ENCODE assay signal across 9 cellular contexts in genomic region chr2:197011777-197012641, GRCh38.
DNase-seq lines count a peak whose midpoint lies in the region; ATAC-seq and TF ChIP-seq lines count a peak whose summit lies in the region.
"Had no signal": no experiment of that assay in that cellular context is flagged by ENCODE, and none has a peak within 500 bp of the region (broad histone marks: within the 10 kb centered on the region; RNA-seq: fewer than 3 reads in every experiment).

No MANE protein-coding gene starts in this region.

- peak; percentile 86 for TF ChIP-seq CTCF in C4-2B (conservative IDR thresholded peaks at IDR 0.05)
- peak; percentile 86 for TF ChIP-seq CTCF in PC-9 (conservative IDR thresholded peaks at IDR 0.05)
- peak; percentile 90 for TF ChIP-seq CTCF in brain microvascular endothelial cell (IDR thresholded peaks at IDR 0.05; ENCODE audit: low read depth, low read length, missing control alignments)

- H4K20me1 ChIP-seq in PC-9 (ENCODE audit: insufficient read depth), result no peaks in the 10 kb centered on the region

- in situ Hi-C loops in brain microvascular endothelial cell (cut with HindIII; ENCODE audit: low pct_ligation_motif_present, low sequenced_read_pairs), result no loop called here

- peaks cover 13% of the 10 kb centered on the region for H3K36me3 Mint-ChIP-seq in IgD-negative memory B cell

- no peak overlapping the region for H2AFZ ChIP-seq in PC-9

- peaks cover 0 to 2% (median 0%) of the 10 kb centered on the region in 3 donors for H3K4me1 Mint-ChIP-seq in IgD-negative memory B cell

- H3K4me3 ChIP-seq in PC-9 (no peak overlapping the region), brain microvascular endothelial cell (ENCODE audit: low read depth, low read length) (no peak overlapping the region)
- H3K4me3 ChIP-seq: SK-N-MC had no signal

- no TSS peak for BruUV-seq in PC-9 (replicated peaks; lab: Mats Ljungman, UMichigan)

- CTCF ChIA-PET in PC-9 (lab: Charles Lee), result interaction anchor here (0.6 to 0.7 kb wide), 3 partner anchors 63 to 699 kb away, joined by 3 to 4 read pairs (median 3); no protein-coding TSS in a partner anchor

- POLR2A ChIA-PET in PC-9 (lab: Charles Lee; ENCODE audit: unreplicated experiment), result no interaction called here

- H3K9me2 ChIP-seq in PC-9 (ENCODE audit: insufficient read depth), result peaks cover 3% of the 10 kb centered on the region; the same call in 1 of the 2 replicates

- H3F3A ChIP-seq in PC-9 (ENCODE audit: insufficient read depth, low read depth), result peaks cover 16% of the 10 kb centered on the region

- H3K27ac Mint-ChIP-seq in IgD-negative memory B cell, result peak overlapping the region; percentile 22 to 78 (median 46)

- H3K79me2 ChIP-seq in PC-9 (ENCODE audit: low read depth), result no peaks in the 10 kb centered on the region

- intact Hi-C loops in PC-9 (cut with micrococcal nuclease; ENCODE audit: unreplicated experiment), result loop anchor here (1.0 kb wide), 1 partner anchor 366 kb away; no protein-coding TSS in a partner anchor

- no peak overlapping the region for H3K4me3 Mint-ChIP-seq in IgD-negative memory B cell

- H3K9me3 Mint-ChIP-seq in IgD-negative memory B cell, result no peaks in the 10 kb centered on the region

- no peaks in the 10 kb centered on the region for H3K9me3 ChIP-seq in PC-9 (ENCODE audit: insufficient read depth, low read depth)

- ATAC-seq in GM18858 (IDR thresholded peaks at IDR 0.05; ENCODE audit: unreplicated experiment) (peak; percentile 62), HG03095 (IDR thresholded peaks at IDR 0.05; ENCODE audit: unreplicated experiment) (no peak)

- H3K4me1 ChIP-seq in PC-9 (replicated peaks; ENCODE audit: insufficient read depth), result peaks cover 22% of the 10 kb centered on the region

- no peak overlapping the region for H3K4me2 ChIP-seq in PC-9

- no peak overlapping the region for H3K27ac ChIP-seq in C4-2B
- no peak overlapping the region for H3K27ac ChIP-seq in PC-9
- no peak overlapping the region for H3K27ac ChIP-seq in brain microvascular endothelial cell
- no peak overlapping the region for H3K27ac ChIP-seq in substantia nigra (ENCODE audit: low read depth, low read length, poor library complexity, severe bottlenecking)

- H3K36me3 ChIP-seq in PC-9 (ENCODE audit: low read depth), result no peaks in the 10 kb centered on the region
- no peaks in the 10 kb centered on the region for H3K36me3 ChIP-seq in brain microvascular endothelial cell (replicated peaks)

- no peaks in the 10 kb centered on the region for H3K27me3 ChIP-seq in PC-9 (ENCODE audit: insufficient read depth, low read depth)
- H3K27me3 ChIP-seq in brain microvascular endothelial cell (replicated peaks), result no peaks in the 10 kb centered on the region

- H3K27me3 Mint-ChIP-seq in IgD-negative memory B cell, result no peaks in the 10 kb centered on the region

- peak in 1 of 2 experiments; percentile 33 for DNase-seq in PC-9
- peak; percentile 27 for DNase-seq in brain microvascular endothelial cell
- peak; percentile 80 for DNase-seq in inferior parietal cortex (ENCODE audit: extremely low spot score)
- peak in 25 of 49 donors; percentile 3 to 77 (median 28) for DNase-seq in substantia nigra (lab: John Stamatoyannopoulos, UW)
